Comparison of ENCODE assay signal across 18 cellular contexts in the genomic region with DNA sequence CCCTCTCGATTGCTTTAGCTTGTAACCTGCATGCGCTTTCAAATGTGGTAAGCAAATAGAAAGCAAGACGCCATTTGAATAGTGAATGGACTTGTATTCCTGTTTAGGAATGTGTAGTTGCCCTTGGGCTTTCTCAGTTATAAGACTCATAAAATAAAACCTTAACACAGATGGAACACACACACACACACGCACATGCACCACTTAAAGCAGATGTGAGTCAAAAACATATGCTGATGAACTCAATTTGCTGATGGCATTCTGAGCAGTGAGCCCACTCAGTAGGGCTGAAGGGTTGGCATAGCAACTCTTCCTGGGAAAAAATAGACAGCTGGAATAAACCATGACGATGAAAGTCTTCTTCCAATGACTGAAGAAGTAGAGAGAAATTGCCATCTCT.
"Had no signal": no experiment of that assay in that cellular context is flagged by ENCODE, and none has a peak within 500 bp of the region (broad histone marks: within the 10 kb centered on the region; RNA-seq: fewer than 3 reads in every experiment).

No MANE protein-coding gene starts in this region.

- H3K27ac ChIP-seq: adrenal gland, gastrocnemius medialis, heart left ventricle, lower lobe of right lung, skin epidermis, transverse colon, vagina had no signal

- DNase-seq: activated CD4-positive, alpha-beta T cell treated with anti-CD3 and anti-CD28 coated beads for 48 hours; activated CD8-positive, alpha-beta T cell treated with anti-CD3 and anti-CD28 coated beads for 36 hours; activated effector memory CD4-positive, alpha-beta T cell treated with Interleukin-2 at 50 U/mL for 16 hours; activated T-cell treated with anti-CD3 and anti-CD28 coated beads, Interleukin-2, amount 50 U/mL, for 4 hours; adrenal gland; effector memory CD4-positive, alpha-beta T cell; gastrocnemius medialis; heart left ventricle; left colon; lower lobe of right lung; occipital lobe; right cardiac atrium; stimulated activated CD4-positive, alpha-beta T cell treated with anti-CD3 and anti-CD28 coated beads, Interleukin-15, amount 100 ng/mL, for 24 hours; stimulated activated CD4-positive, alpha-beta T cell treated with anti-CD3 and anti-CD28 coated beads, Interleukin-4, amount 100 ng/mL, for 1 hour; stimulated activated naive B cell treated with anti-CD40 and anti-IgM and Interleukin-4, amounts not matched to agents 10 μg/mL and 1 μg/mL and 100 μg/mL, for 72 hours; transverse colon had no signal

- H3K4me1 ChIP-seq: adrenal gland, gastrocnemius medialis, heart left ventricle, lower lobe of right lung, transverse colon, vagina had no signal

- ATAC-seq: activated CD8-positive, alpha-beta T cell treated with anti-CD3 and anti-CD28 coated beads for 36 hours; activated T-cell treated with anti-CD3 and anti-CD28 coated beads, Interleukin-2, amount 50 U/mL, for 4 hours; gastrocnemius medialis; heart left ventricle; left colon; lower lobe of right lung; right cardiac atrium; stimulated activated naive B cell treated with anti-CD40 and anti-IgM and Interleukin-4, amounts not matched to agents 10 μg/mL and 1 μg/mL and 100 μg/mL, for 72 hours had no signal

- H3K36me3 ChIP-seq: adrenal gland, gastrocnemius medialis, heart left ventricle, lower lobe of right lung, transverse colon, vagina had no signal

- H3K4me3 ChIP-seq: adrenal gland, gastrocnemius medialis, heart left ventricle, lower lobe of right lung, skin epidermis, transverse colon, vagina had no signal

- H3K27me3 ChIP-seq: adrenal gland, gastrocnemius medialis, transverse colon, vagina had no signal

- H3K9me3 ChIP-seq: adrenal gland, gastrocnemius medialis, heart left ventricle, lower lobe of right lung, transverse colon, vagina had no signal
